14 cellular contexts compared by ENCODE assay signal in the genomic region with DNA sequence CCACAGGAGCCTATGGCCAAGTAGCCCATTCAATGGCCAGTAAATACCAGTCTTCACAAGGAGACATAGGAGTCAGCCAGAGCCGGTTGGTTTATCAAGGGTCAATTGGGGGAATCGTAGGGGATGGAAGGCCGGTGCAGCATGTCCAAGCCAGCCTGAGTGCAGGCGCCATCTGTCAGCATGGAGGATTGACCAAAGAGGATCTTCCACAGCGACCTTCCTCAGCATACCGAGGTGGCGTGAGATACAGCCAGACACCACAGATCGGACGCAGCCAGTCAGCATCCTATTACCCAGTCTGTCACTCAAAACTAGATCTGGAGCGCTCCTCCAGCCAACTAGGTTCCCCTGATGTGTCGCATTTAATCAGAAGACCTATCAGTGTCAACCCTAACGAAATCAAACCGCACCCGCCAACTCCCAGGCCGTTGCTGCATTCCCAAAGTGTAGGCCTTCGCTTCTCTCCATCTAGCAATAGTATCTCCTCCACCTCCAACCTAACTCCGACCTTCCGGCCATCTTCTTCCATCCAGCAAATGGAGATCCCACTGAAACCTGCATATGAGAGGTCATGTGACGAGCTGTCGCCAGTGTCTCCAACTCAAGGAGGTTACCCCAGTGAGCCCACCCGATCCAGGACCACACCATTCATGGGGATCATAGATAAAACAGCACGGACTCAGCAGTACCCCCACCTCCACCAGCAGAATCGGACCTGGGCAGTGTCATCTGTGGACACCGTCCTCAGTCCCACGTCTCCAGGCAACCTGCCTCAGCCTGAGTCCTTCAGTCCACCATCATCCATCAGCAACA. TPM values are rescaled to one million over a fixed set of nuclear protein-coding genes. Genes with fewer than 3 reads are reported as not detected.
DNase-seq lines count a peak whose midpoint lies in the region; ATAC-seq and TF ChIP-seq lines count a peak whose summit lies in the region.
"Had no signal": no experiment of that assay in that cellular context is flagged by ENCODE, and none has a peak within 500 bp of the region (broad histone marks: within the 10 kb centered on the region; RNA-seq: fewer than 3 reads in every experiment).

No MANE protein-coding gene starts in this region.

- H3K4me1 ChIP-seq in testis, result no peaks in the 10 kb centered on the region
- peaks cover 0 to 35% (median 15%) of the 10 kb centered on the region in 9 donors for H3K4me1 ChIP-seq in heart right ventricle
- peaks cover 0 to 15% of the 10 kb centered on the region in 2 experiments; a peak in 2 of 4 replicates for H3K4me1 ChIP-seq in SK-N-SH (ENCODE audit: control insufficient read depth in 1 of 2, insufficient read depth in 2 of 2, low read depth in 1 of 2, low read length in 1 of 2)
- H3K4me1 ChIP-seq: A549 had no signal

- ATAC-seq in activated CD8-positive, alpha-beta T cell treated with anti-CD3 and anti-CD28 coated beads for 36 hours, result no peak
- no peak for ATAC-seq in activated CD8-positive, alpha-beta T cell treated with anti-CD3 and anti-CD28 coated beads, Interleukin-2, amount 10 ng/mL, durations not matched to agents 7 days and 5 days
- ATAC-seq in heart right ventricle, result no peak
- ATAC-seq: A549 had no signal

- POLR2A ChIA-PET in activated CD8-positive, alpha-beta T cell treated with anti-CD3 and anti-CD28 coated beads for 36 hours (lab: Charles Lee), result no interaction called here
- POLR2A ChIA-PET in activated CD8-positive, alpha-beta T cell treated with anti-CD3 and anti-CD28 coated beads, Interleukin-2, amount 10 ng/mL, durations not matched to agents 7 days and 5 days (lab: Charles Lee), result no interaction called here
- POLR2A ChIA-PET in SK-N-SH (lab: Yijun Ruan, JAX), result no interaction called here

- H3K9me3 ChIP-seq in testis (no peaks in the 10 kb centered on the region), heart right ventricle (no peaks in the 10 kb centered on the region), SK-N-SH (no peaks in the 10 kb centered on the region)
- H3K9me3 ChIP-seq: A549 had no signal

- no peak for TF ChIP-seq EP300 in SK-N-SH (IDR thresholded peaks at IDR 0.05; ENCODE audit: borderline replicate concordance in 1 of 2, low read depth in 1 of 2, low read length in 1 of 2)

- H3K36me3 ChIP-seq in testis (ENCODE audit: low read depth, missing control alignments) (no peaks in the 10 kb centered on the region), heart right ventricle (peaks cover 0 to 64% (median 5%) of the 10 kb centered on the region in 9 donors), SK-N-SH (replicated peaks in 1 of 2; ENCODE audit: control insufficient read depth in 1 of 2, insufficient read depth in 2 of 2, low read length in 1 of 2) (peaks cover 29 to 85% of the 10 kb centered on the region in 2 experiments)

- CTCF ChIA-PET in activated CD8-positive, alpha-beta T cell treated with anti-CD3 and anti-CD28 coated beads for 36 hours (lab: Charles Lee), result interaction anchor here (0.8 to 3.5 kb wide), 6 partner anchors 8 to 191 kb away, joined by 3 to 17 read pairs (median 10); no protein-coding TSS in a partner anchor
- CTCF ChIA-PET in activated CD8-positive, alpha-beta T cell treated with anti-CD3 and anti-CD28 coated beads, Interleukin-2, amount 10 ng/mL, durations not matched to agents 7 days and 5 days (lab: Charles Lee), result interaction anchor here (3.6 kb wide), 1 partner anchor 191 kb away, joined by 23 read pairs; no protein-coding TSS in a partner anchor
- CTCF ChIA-PET in SK-N-SH (lab: Yijun Ruan, JAX), result interaction anchor here (5.2 to 27.2 kb wide), 2 partner anchors 57 to 191 kb away, joined by 47 to 708 read pairs; partner anchors contain the start of gene ACE

- no peak for TF ChIP-seq POLR2A in testis (IDR thresholded peaks at IDR 0.05)

- no peak for DNase-seq in activated CD8-positive, alpha-beta T cell treated with anti-CD3 and anti-CD28 coated beads for 36 hours
- DNase-seq in activated CD8-positive, alpha-beta T cell treated with anti-CD3 and anti-CD28 coated beads, Interleukin-2, amount 10 ng/mL, durations not matched to agents 7 days and 5 days, result no peak
- no peak for DNase-seq in HFFc6
- no peak for DNase-seq in endothelial cell (ENCODE audit: low spot score)
- peak; percentile 13 for DNase-seq in testis
- DNase-seq in heart right ventricle, result no peak
- no peak for DNase-seq in hepatic stellate cell (ENCODE audit: low spot score)
- no peak for DNase-seq in SK-N-SH
- DNase-seq: NCI-H1092 treated with DMSO at 0.1 percent for 48 hours, NCI-H1694 treated with DMSO at 0.1 percent for 48 hours, NCI-H345, NCI-H526 treated with DMSO at 0.1 percent for 48 hours had no signal

- H3K27me3 Mint-ChIP-seq in activated CD8-positive, alpha-beta T cell treated with anti-CD3 and anti-CD28 coated beads for 36 hours, result no peaks in the 10 kb centered on the region
- peaks cover 4% of the 10 kb centered on the region for H3K27me3 Mint-ChIP-seq in activated CD8-positive, alpha-beta T cell treated with anti-CD3 and anti-CD28 coated beads, Interleukin-2, amount 10 ng/mL, durations not matched to agents 7 days and 5 days (ENCODE audit: low read depth)
- H3K27me3 Mint-ChIP-seq in HFFc6 (ENCODE audit: insufficient read depth) (peaks cover 18% of the 10 kb centered on the region), endothelial cell (ENCODE audit: unreplicated experiment) (peaks cover 15% of the 10 kb centered on the region)

- TF ChIP-seq RAD21 in SK-N-SH (IDR thresholded peaks at IDR 0.05; ENCODE audit: low read length), result no peak

- no peaks in the 10 kb centered on the region for H3K36me3 Mint-ChIP-seq in activated CD8-positive, alpha-beta T cell treated with anti-CD3 and anti-CD28 coated beads for 36 hours (ENCODE audit: low read depth)
- no peaks in the 10 kb centered on the region for H3K36me3 Mint-ChIP-seq in activated CD8-positive, alpha-beta T cell treated with anti-CD3 and anti-CD28 coated beads, Interleukin-2, amount 10 ng/mL, durations not matched to agents 7 days and 5 days (ENCODE audit: low read depth)
- H3K36me3 Mint-ChIP-seq in HFFc6 (ENCODE audit: low read depth) (peaks cover 43% of the 10 kb centered on the region), endothelial cell (ENCODE audit: low read depth, unreplicated experiment) (peaks cover 50% of the 10 kb centered on the region)

- H3F3A ChIP-seq in SK-N-SH (replicated peaks; ENCODE audit: insufficient read depth), result peaks cover 16% of the 10 kb centered on the region

- no peaks in the 10 kb centered on the region for H3K9me2 ChIP-seq in SK-N-SH

- WGBS in testis, 2 donors, result 94 to 95% methylated on average over 25 of the region's 25 CpGs
- WGBS in heart right ventricle, 2 donors, result 95% methylated on average over 25 of the region's 25 CpGs
- WGBS in SK-N-SH (ENCODE audit: low lambda C conversion rate), result 97% methylated on average over 25 of the region's 25 CpGs

- H3K4me3 Mint-ChIP-seq in activated CD8-positive, alpha-beta T cell treated with anti-CD3 and anti-CD28 coated beads for 36 hours, result no peak overlapping the region
- H3K4me3 Mint-ChIP-seq in activated CD8-positive, alpha-beta T cell treated with anti-CD3 and anti-CD28 coated beads, Interleukin-2, amount 10 ng/mL, durations not matched to agents 7 days and 5 days, result no peak overlapping the region
- H3K4me3 Mint-ChIP-seq in HFFc6 (no peak overlapping the region), endothelial cell (ENCODE audit: unreplicated experiment) (peak overlapping the region; percentile 44)

- intact Hi-C loops in activated CD8-positive, alpha-beta T cell treated with anti-CD3 and anti-CD28 coated beads for 36 hours (cut with micrococcal nuclease), result no loop called here
- intact Hi-C loops in testis (cut with DNase I; ENCODE audit: low total_unique reads) (no loop called here), heart right ventricle (cut with DNase I) (loop anchor here in 2 of 10 donors (5.0 to 10.0 kb wide), 2 partner anchors 191 to 274 kb away; no protein-coding TSS in a partner anchor)

- no peaks in the 10 kb centered on the region for H3K9me3 Mint-ChIP-seq in activated CD8-positive, alpha-beta T cell treated with anti-CD3 and anti-CD28 coated beads for 36 hours
- H3K9me3 Mint-ChIP-seq in activated CD8-positive, alpha-beta T cell treated with anti-CD3 and anti-CD28 coated beads, Interleukin-2, amount 10 ng/mL, durations not matched to agents 7 days and 5 days (ENCODE audit: insufficient read depth), result no peaks in the 10 kb centered on the region
- H3K9me3 Mint-ChIP-seq in HFFc6, result no peaks in the 10 kb centered on the region; the same call in 1 of the 2 replicates
- no peaks in the 10 kb centered on the region for H3K9me3 Mint-ChIP-seq in endothelial cell (ENCODE audit: unreplicated experiment)

- H3K4me2 ChIP-seq in SK-N-SH, result no peak overlapping the region
- H3K4me2 ChIP-seq: A549, KMS-11 had no signal

- H4K20me1 ChIP-seq in SK-N-SH (ENCODE audit: insufficient read depth), result no peaks in the 10 kb centered on the region

- TF ChIP-seq CTCF in activated CD8-positive, alpha-beta T cell treated with anti-CD3 and anti-CD28 coated beads for 36 hours (IDR thresholded peaks at IDR 0.05), result no peak
- TF ChIP-seq CTCF in HFFc6 (IDR thresholded peaks at IDR 0.05) (no peak), endothelial cell (IDR thresholded peaks at IDR 0.05; ENCODE audit: unreplicated experiment) (no peak), testis (IDR thresholded peaks at IDR 0.05) (no peak), heart right ventricle (IDR thresholded peaks at IDR 0.05) (no peak), SK-N-SH (IDR thresholded peaks at IDR 0.05) (no peak)

- H3K27me3 ChIP-seq in testis, result no peaks in the 10 kb centered on the region
- no peaks in the 10 kb centered on the region for H3K27me3 ChIP-seq in heart right ventricle
- no peaks in the 10 kb centered on the region for H3K27me3 ChIP-seq in SK-N-SH (ENCODE audit: insufficient read depth)

- H3K27ac ChIP-seq in testis (no peak overlapping the region), heart right ventricle (peak overlapping the region in 1 of 10 donors; percentile 35), SK-N-SH (ENCODE audit: low read depth in 2 of 2, low read length in 1 of 2) (no peak overlapping the region)
- H3K27ac ChIP-seq: A549, KMS-11 had no signal

- H3K9ac ChIP-seq in SK-N-SH, result no peak overlapping the region
- H3K9ac ChIP-seq: KMS-11 had no signal

- no peak overlapping the region for H2AFZ ChIP-seq in SK-N-SH (ENCODE audit: low read depth)

- no peaks in the 10 kb centered on the region for H3K79me2 ChIP-seq in SK-N-SH (ENCODE audit: insufficient read depth)

- H3K27ac Mint-ChIP-seq in activated CD8-positive, alpha-beta T cell treated with anti-CD3 and anti-CD28 coated beads for 36 hours, result peak overlapping the region; percentile 69
- H3K27ac Mint-ChIP-seq in activated CD8-positive, alpha-beta T cell treated with anti-CD3 and anti-CD28 coated beads, Interleukin-2, amount 10 ng/mL, durations not matched to agents 7 days and 5 days, result no peak overlapping the region
- H3K27ac Mint-ChIP-seq in HFFc6 (peak overlapping the region; percentile 10; the same call in 1 of the 2 replicates), endothelial cell (ENCODE audit: unreplicated experiment) (peak overlapping the region; percentile 94)

- H3K4me3 ChIP-seq in testis (no peak overlapping the region), heart right ventricle (no peak overlapping the region), SK-N-SH (ENCODE audit: low read depth in 2 of 2, low read length in 1 of 2) (no peak overlapping the region)
- H3K4me3 ChIP-seq: A549 had no signal

- peaks cover 14% of the 10 kb centered on the region for H3K4me1 Mint-ChIP-seq in activated CD8-positive, alpha-beta T cell treated with anti-CD3 and anti-CD28 coated beads for 36 hours (ENCODE audit: low read depth)
- H3K4me1 Mint-ChIP-seq in activated CD8-positive, alpha-beta T cell treated with anti-CD3 and anti-CD28 coated beads, Interleukin-2, amount 10 ng/mL, durations not matched to agents 7 days and 5 days (ENCODE audit: low read depth), result peaks cover 35% of the 10 kb centered on the region
- H3K4me1 Mint-ChIP-seq in HFFc6 (ENCODE audit: low read depth) (peaks cover 11% of the 10 kb centered on the region), endothelial cell (ENCODE audit: unreplicated experiment) (peaks cover 72% of the 10 kb centered on the region)

RNA-seq across cellular contexts. Expression of gene CYB561, which starts 25.0 kb away (rescaled TPM):
- total RNA-seq in activated CD8-positive, alpha-beta T cell treated with anti-CD3 and anti-CD28 coated beads for 36 hours, result 1 to 10 TPM; 1.5 to 2.2 TPM
- total RNA-seq in activated CD8-positive, alpha-beta T cell treated with anti-CD3 and anti-CD28 coated beads, Interleukin-2, amount 10 ng/mL, durations not matched to agents 7 days and 5 days, result 1 to 10 TPM; 2.0 to 2.4 TPM
- 10 to 100 TPM in 4 of 6 experiments, 1 to 10 TPM in 2; 5.5 to 21.4 (median 15.9) TPM for total RNA-seq in HFFc6 (2021; fragmentation: NEBNext Ultra II Directional; extraction: Animal tissue kit (Norgen Biotek cat#: 25700))
- total RNA-seq in endothelial cell (ENCODE audit: unreplicated experiment) (57.3 TPM), testis (10 to 100 TPM; 17.6 to 19.7 TPM), heart right ventricle (10 to 100 TPM in 4 of 10 donors, 1 to 10 TPM in 6; 5.5 to 22.8 (median 8.5) TPM)
- polyA plus RNA-seq in testis (ENCODE audit: insufficient read depth, low read depth, low replicate concordance) (20.7 TPM), heart right ventricle (10 to 100 TPM in 1 of 2 donors, 1 to 10 TPM in 1; 7.8 to 12.2 TPM), SK-N-SH (2012; rRNA removed) (28.3 and 38.6 TPM in 2 replicates)
- polyA plus RNA-seq in SK-N-SH (2012; cell fraction: cytosol; rRNA removed), result 20.6 and 28.6 TPM in 2 replicates
- 47.2 and 48.4 TPM in 2 replicates for polyA plus RNA-seq in SK-N-SH (2012; cell fraction: nucleus; rRNA removed)

RNA-seq across cellular contexts. Expression of gene ACE, which starts 55.8 kb away (rescaled TPM):
- under 1 TPM; 0.36 to 0.51 TPM for total RNA-seq in activated CD8-positive, alpha-beta T cell treated with anti-CD3 and anti-CD28 coated beads for 36 hours
- under 1 TPM in 1 of 2 experiments, not detected in 1; 0.18 TPM for total RNA-seq in activated CD8-positive, alpha-beta T cell treated with anti-CD3 and anti-CD28 coated beads, Interleukin-2, amount 10 ng/mL, durations not matched to agents 7 days and 5 days
- 1 to 10 TPM; 1.6 to 2.1 (median 1.7) TPM for total RNA-seq in HFFc6 (2021; fragmentation: NEBNext Ultra II Directional; extraction: Animal tissue kit (Norgen Biotek cat#: 25700))
- total RNA-seq in endothelial cell (ENCODE audit: unreplicated experiment), result 44.8 TPM
- 100 to 1,000 TPM in 1 of 2 donors, 10 to 100 TPM in 1; 87.8 to 174 TPM for total RNA-seq in testis
- polyA plus RNA-seq in testis (ENCODE audit: insufficient read depth, low read depth, low replicate concordance), result 216 TPM
- total RNA-seq in heart right ventricle, result 10 to 100 TPM in 9 of 10 donors, 1 to 10 TPM in 1; 2.0 to 25.8 (median 13.2) TPM
- polyA plus RNA-seq in heart right ventricle, result 10 to 100 TPM in 1 of 2 donors, 1 to 10 TPM in 1; 3.0 to 10.1 TPM
- polyA plus RNA-seq in SK-N-SH (2012; rRNA removed), result 6.3 and 12.1 TPM in 2 replicates
- 6.0 and 10.9 TPM in 2 replicates for polyA plus RNA-seq in SK-N-SH (2012; cell fraction: cytosol; rRNA removed)
- 34.5 and 42.3 TPM in 2 replicates for polyA plus RNA-seq in SK-N-SH (2012; cell fraction: nucleus; rRNA removed)
